ENCODE assay signal across 7 cellular contexts in the genomic region with DNA sequence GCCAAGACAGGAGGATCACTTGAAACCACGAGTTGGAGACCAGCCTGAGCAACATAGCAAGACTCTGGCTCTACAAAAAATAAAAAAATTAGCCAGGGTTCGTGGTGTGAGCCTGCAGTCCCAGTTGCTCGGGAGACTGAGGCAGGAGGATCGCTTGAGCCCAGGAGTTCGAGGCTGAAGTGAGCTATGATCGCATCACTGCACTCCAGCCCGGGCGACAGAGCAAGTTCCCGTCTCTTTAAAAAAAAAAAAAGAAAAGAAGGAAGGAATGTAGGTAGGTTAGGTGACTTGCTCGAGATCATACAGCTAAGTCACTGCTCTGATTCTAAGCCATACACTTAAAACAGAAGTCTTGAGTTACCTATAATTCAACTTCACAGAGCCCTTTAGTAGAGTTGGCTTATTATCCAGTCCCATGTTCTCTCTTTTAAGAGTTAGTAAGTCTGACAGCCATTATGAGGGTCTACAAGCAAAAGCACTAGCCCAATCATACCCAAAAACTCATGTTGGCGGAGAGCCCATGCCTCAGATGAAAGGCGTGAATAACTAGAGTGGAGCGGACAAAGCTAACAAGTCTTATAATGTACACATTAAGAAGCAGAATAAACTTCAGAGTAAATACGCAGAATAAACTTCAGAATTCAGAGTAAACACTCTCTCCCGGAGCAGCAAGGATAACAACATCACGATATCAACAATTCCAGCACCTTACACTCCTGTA. TPM values are rescaled to one million over a fixed set of nuclear protein-coding genes. Genes with fewer than 3 reads are reported as not detected.
DNase-seq lines count a peak whose midpoint lies in the region; ATAC-seq and TF ChIP-seq lines count a peak whose summit lies in the region.

No MANE protein-coding gene starts in this region.

- POLR2A ChIA-PET in naive thymus-derived CD8-positive, alpha-beta T cell (lab: Charles Lee): interaction anchor here (0.7 to 1.4 kb wide), 3 partner anchors 15 to 152 kb away, joined by 3 to 6 read pairs (median 4); no protein-coding TSS in a partner anchor

- DNase-seq in GM23248 (peak; percentile 58), dorsolateral prefrontal cortex (no peak), MV-4-11 (lab: John Stamatoyannopoulos, UW) (no peak)
- DNase-seq in naive thymus-derived CD8-positive, alpha-beta T cell: no peak

- TF ChIP-seq CTCF in OCI-LY1 (IDR thresholded peaks at IDR 0.05; ENCODE audit: low read length): no peak
- no peak for TF ChIP-seq CTCF in dorsolateral prefrontal cortex (IDR thresholded peaks at IDR 0.05 in 54 of 56, conservative IDR thresholded peaks at IDR 0.05 in 2 of 56; ENCODE audit: low read depth in 1 of 56, partially characterized antibody in 56 of 56)

- peak overlapping the region; percentile 92 to 97 (median 94) for H3K27ac Mint-ChIP-seq in naive thymus-derived CD8-positive, alpha-beta T cell

- intact Hi-C loops in dorsolateral prefrontal cortex (cut with DNase I): loop anchor here in 1 of 2 donors (10.0 kb wide), 1 partner anchor 581 kb away; no protein-coding TSS in a partner anchor

- H3K4me2 ChIP-seq in GM23248 (ENCODE audit: unreplicated experiment): peak overlapping the region; percentile 100
- peak overlapping the region; percentile 99 for H3K4me2 ChIP-seq in OCI-LY1 (ENCODE audit: low read length)

- H3F3A ChIP-seq in GM23248 (ENCODE audit: insufficient read depth) (peaks cover 16% of the 10 kb centered on the region), OCI-LY1 (ENCODE audit: insufficient read depth, low read length) (no peaks in the 10 kb centered on the region)

- no peaks in the 10 kb centered on the region for H3K27me3 ChIP-seq in GM23248 (replicated peaks; ENCODE audit: insufficient read depth)
- no peaks in the 10 kb centered on the region for H3K27me3 ChIP-seq in OCI-LY1 (ENCODE audit: insufficient read depth, low read length)
- H3K27me3 ChIP-seq in dorsolateral prefrontal cortex: no peaks in the 10 kb centered on the region

- ATAC-seq in naive thymus-derived CD8-positive, alpha-beta T cell: peak in 1 of 2 donors; percentile 2
- ATAC-seq in HG03175 (IDR thresholded peaks at IDR 0.05; ENCODE audit: unreplicated experiment): no peak
- ATAC-seq in GM18498 (IDR thresholded peaks at IDR 0.05; ENCODE audit: unreplicated experiment): no peak

- peaks cover 19 to 51% (median 48%) of the 10 kb centered on the region in 4 donors for H3K4me1 Mint-ChIP-seq in naive thymus-derived CD8-positive, alpha-beta T cell

- H3K4me3 ChIP-seq in GM23248: peak overlapping the region; percentile 99
- H3K4me3 ChIP-seq in OCI-LY1 (ENCODE audit: low read depth, low read length, poor library complexity, severe bottlenecking): peak overlapping the region; percentile 96
- peak overlapping the region; percentile 59 to 100 (median 92) for H3K4me3 ChIP-seq in dorsolateral prefrontal cortex

- H3K9me2 ChIP-seq in GM23248 (ENCODE audit: insufficient read depth): no peaks in the 10 kb centered on the region
- no peaks in the 10 kb centered on the region for H3K9me2 ChIP-seq in OCI-LY1 (ENCODE audit: low read depth, low read length)

- no peaks in the 10 kb centered on the region for H3K27me3 Mint-ChIP-seq in naive thymus-derived CD8-positive, alpha-beta T cell

- H3K27ac ChIP-seq in GM23248 (peak overlapping the region; percentile 98), OCI-LY1 (ENCODE audit: low read depth, low read length, poor library complexity, severe bottlenecking) (peak overlapping the region; percentile 55), dorsolateral prefrontal cortex (peak overlapping the region in 47 of 59 donors; percentile 26 to 89 (median 72))

- H2AFZ ChIP-seq in GM23248 (peak overlapping the region; percentile 85), OCI-LY1 (ENCODE audit: low read length) (no peak overlapping the region)

- peaks cover 0 to 3% (median 0%) of the 10 kb centered on the region in 3 donors for H3K36me3 Mint-ChIP-seq in naive thymus-derived CD8-positive, alpha-beta T cell

- H3K9me3 Mint-ChIP-seq in naive thymus-derived CD8-positive, alpha-beta T cell: no peaks in the 10 kb centered on the region

- H3K4me3 Mint-ChIP-seq in naive thymus-derived CD8-positive, alpha-beta T cell: peak overlapping the region; percentile 92 to 99 (median 98)

- in situ Hi-C loops in GM23248 (cut with MboI): no loop called here

- H3K79me2 ChIP-seq in GM23248 (ENCODE audit: insufficient read depth) (peaks cover 55% of the 10 kb centered on the region), OCI-LY1 (ENCODE audit: insufficient read depth, low read length) (peaks cover 54% of the 10 kb centered on the region)

- H4K20me1 ChIP-seq in GM23248 (ENCODE audit: insufficient read depth) (no peaks in the 10 kb centered on the region), OCI-LY1 (ENCODE audit: insufficient read depth, low read length) (no peaks in the 10 kb centered on the region)

- H3K9me3 ChIP-seq in GM23248 (ENCODE audit: low read depth) (no peaks in the 10 kb centered on the region), OCI-LY1 (ENCODE audit: low read length) (no peaks in the 10 kb centered on the region)

- WGBS in GM23248 (ENCODE audit: low coverage in 1 of 2, low lambda C conversion rate in 2 of 2, missing lambda C conversion rate in 2 of 2), 2 experiments: 29 to 32% methylated on average over 15 to 16 of the region's 16 CpGs

- H3K4me1 ChIP-seq in GM23248 (ENCODE audit: insufficient read depth): peaks cover 15% of the 10 kb centered on the region
- H3K4me1 ChIP-seq in OCI-LY1 (ENCODE audit: insufficient read depth, low read length, severe bottlenecking): peaks cover 22% of the 10 kb centered on the region

- peak overlapping the region; percentile 100 for H3K9ac ChIP-seq in GM23248
- H3K9ac ChIP-seq in OCI-LY1 (ENCODE audit: low read length): peak overlapping the region; percentile 86

- H3K36me3 ChIP-seq in GM23248 (ENCODE audit: low read depth): no peaks in the 10 kb centered on the region; the same call in 1 of the 2 replicates
- H3K36me3 ChIP-seq in OCI-LY1 (ENCODE audit: insufficient read depth, low read length): 0 out of 2 replicates have a peak, but pooled peaks cover 3% of the 10 kb centered on the region

RNA-seq across cellular contexts. Expression of a gene that starts 0.8 kb away (rescaled TPM):
- total RNA-seq in GM23248 (2014; rRNA removed; shearing (Covaris generic)): 40.9 and 52.4 TPM in 2 replicates
- 43.3 and 44.1 TPM in 2 replicates for polyA plus RNA-seq in GM23248 (2016; fragmentation: Nextera tagmentation; extraction: Ambion mirVana)
- 10 to 100 TPM; 33.8 to 77.3 (median 59.0) TPM for total RNA-seq in dorsolateral prefrontal cortex
- total RNA-seq in naive thymus-derived CD8-positive, alpha-beta T cell: 10 to 100 TPM; 28.1 to 28.2 TPM
- 10 to 100 TPM; 43.8 to 49.4 (median 44.3) TPM for polyA plus RNA-seq in naive thymus-derived CD8-positive, alpha-beta T cell

RNA-seq across cellular contexts. Expression of a gene that starts 0.9 kb away (rescaled TPM):
- 1.8 and 4.1 TPM in 2 replicates for total RNA-seq in GM23248 (2014; rRNA removed; shearing (Covaris generic))
- 1.8 and 2.1 TPM in 2 replicates for polyA plus RNA-seq in GM23248 (2016; fragmentation: Nextera tagmentation; extraction: Ambion mirVana)
- total RNA-seq in dorsolateral prefrontal cortex: 10 to 100 TPM in 1 of 120 experiments, 1 to 10 TPM in 119; 1.7 to 10.8 (median 5.0) TPM
- total RNA-seq in naive thymus-derived CD8-positive, alpha-beta T cell: under 1 TPM; 0.38 to 0.96 TPM
- polyA plus RNA-seq in naive thymus-derived CD8-positive, alpha-beta T cell: under 1 TPM in 2 of 3 donors, not detected in 1; 0.20 to 0.28 TPM
